In the genomic region with DNA sequence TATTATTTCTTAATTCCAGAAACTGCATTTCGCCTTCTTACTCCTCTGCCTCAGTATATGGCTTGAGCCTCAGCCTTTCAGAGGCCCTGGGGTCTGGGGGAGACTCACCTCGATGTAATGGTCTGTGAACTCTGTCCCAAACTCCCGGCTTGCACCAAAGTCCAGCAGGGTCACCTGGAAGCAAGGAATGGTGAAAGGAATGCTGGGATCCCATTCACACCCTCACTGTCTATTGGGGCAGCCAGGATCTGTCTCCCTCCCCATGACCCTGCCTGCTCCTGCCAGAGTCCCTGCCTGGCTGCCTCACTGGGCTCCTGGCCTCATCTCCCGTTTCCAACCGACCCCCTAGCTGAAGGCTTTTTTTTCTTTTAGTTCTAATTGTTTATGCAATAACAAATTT, we compare ENCODE assay signal across 1 cellular context.
A peak's percentile ranks its signal among the peaks of the same experiment; 100 is the strongest.
TF ChIP-seq lines count a peak whose summit lies in the region.

No MANE protein-coding gene starts in this region.

TF ChIP-seq in HepG2, 621 proteins besides CTCF, POLR2A, EP300 and RAD21:
- TF ChIP-seq ZNF333 (CRISPR knock-in tag; IDR thresholded peaks at IDR 0.05; ENCODE audit: borderline replicate concordance) (no peak), HNF4A (CRISPR knock-in tag; IDR thresholded peaks at IDR 0.05) (0 out of 2 replicates have a peak, but pooled peaks have one; percentile 14), CCDC6 (CRISPR knock-in tag; IDR thresholded peaks at IDR 0.05) (no peak)
